13 cellular contexts compared by ENCODE assay signal in genomic region chr5:112529525-112529924, GRCh38.
DNase-seq lines count a peak whose midpoint lies in the region; ATAC-seq, FAIRE-seq and TF ChIP-seq lines count a peak whose summit lies in the region.
"Had no signal": no experiment of that assay in that cellular context is flagged by ENCODE, and none has a peak within 500 bp of the region (broad histone marks: within the 10 kb centered on the region; RNA-seq: fewer than 3 reads in every experiment).

No MANE protein-coding gene starts in this region.

- no peaks in the 10 kb centered on the region for H3K9me3 ChIP-seq in small intestine (ENCODE audit: control insufficient read depth, low read depth)
- H3K9me3 ChIP-seq: BLaER1 had no signal

- H3K27me3 ChIP-seq in small intestine (ENCODE audit: control insufficient read depth in 2 of 2, insufficient read depth in 2 of 2, low read length in 2 of 2) = no peaks in the 10 kb centered on the region
- H3K27me3 ChIP-seq: BLaER1 had no signal

- no peaks in the 10 kb centered on the region for H3K36me3 ChIP-seq in small intestine (ENCODE audit: control insufficient read depth in 2 of 2, insufficient read depth in 2 of 2, low read length in 2 of 2)
- H3K36me3 ChIP-seq: BLaER1 had no signal

- FAIRE-seq in small intestine (lab: Jason Lieb, UNC) = no peak

- TF ChIP-seq CTCF in epithelial cell of esophagus (IDR thresholded peaks at IDR 0.05; ENCODE audit: insufficient read depth, low read depth, low read length, missing control alignments) = peak; percentile 59

- H3K4me1 ChIP-seq in small intestine (ENCODE audit: control insufficient read depth in 2 of 2, insufficient read depth in 1 of 2, low read depth in 1 of 2, low read length in 1 of 2) = no peaks in the 10 kb centered on the region

- H3K4me3 ChIP-seq in epithelial cell of esophagus (ENCODE audit: low read length) = no peak overlapping the region
- no peak overlapping the region for H3K4me3 ChIP-seq in small intestine (ENCODE audit: low read depth in 1 of 2, low read length in 2 of 2)
- H3K4me3 ChIP-seq: BLaER1, skin epidermis had no signal

- DNase-seq in NCI-H82 (lab: John Stamatoyannopoulos, UW) (peak; percentile 35), NCI-H82 treated with DMSO at 0.1 percent for 48 hours (lab: John Stamatoyannopoulos, UW; ENCODE audit: unreplicated experiment) (no peak), NCI-H2029 (lab: John Stamatoyannopoulos, UW) (peak; percentile 7), epithelial cell of esophagus (ENCODE audit: low read depth) (peak; percentile 63), small intestine (peak; percentile 22), COLO829 (ENCODE audit: low spot score) (no peak)
- DNase-seq: activated CD8-positive, alpha-beta memory T cell treated with anti-CD3 and anti-CD28 coated beads, Interleukin-2, amount 10 ng/mL, durations not matched to agents 7 days and 5 days; NCI-H187 had no signal

- ATAC-seq in GM21526 (IDR thresholded peaks at IDR 0.05; ENCODE audit: low FRiP score, unreplicated experiment) (no peak), GM21737 (IDR thresholded peaks at IDR 0.05; ENCODE audit: unreplicated experiment) (no peak)
- ATAC-seq: activated CD8-positive, alpha-beta memory T cell treated with anti-CD3 and anti-CD28 coated beads, Interleukin-2, amount 10 ng/mL, durations not matched to agents 7 days and 5 days had no signal

- WGBS in small intestine, 3 donors = 36 to 44% (median 42%) methylated on average over 5 of the region's 5 CpGs

- H3K27ac ChIP-seq in small intestine (ENCODE audit: low read depth in 1 of 2, low read length in 1 of 2) = no peak overlapping the region
- H3K27ac ChIP-seq: BLaER1, epithelial cell of prostate, skin epidermis had no signal

Comparison
In these comparisons a context has a peak if more than half of its experiments do, and no peak if none do; other contexts are left out.
1. DNase-seq: peak in NCI-H82 (single experiment), NCI-H2029 (single experiment), epithelial cell of esophagus (single experiment) and small intestine (single experiment); none in NCI-H82 treated with DMSO at 0.1 percent for 48 hours (single experiment) and COLO829 (single experiment).